In the genomic region with DNA sequence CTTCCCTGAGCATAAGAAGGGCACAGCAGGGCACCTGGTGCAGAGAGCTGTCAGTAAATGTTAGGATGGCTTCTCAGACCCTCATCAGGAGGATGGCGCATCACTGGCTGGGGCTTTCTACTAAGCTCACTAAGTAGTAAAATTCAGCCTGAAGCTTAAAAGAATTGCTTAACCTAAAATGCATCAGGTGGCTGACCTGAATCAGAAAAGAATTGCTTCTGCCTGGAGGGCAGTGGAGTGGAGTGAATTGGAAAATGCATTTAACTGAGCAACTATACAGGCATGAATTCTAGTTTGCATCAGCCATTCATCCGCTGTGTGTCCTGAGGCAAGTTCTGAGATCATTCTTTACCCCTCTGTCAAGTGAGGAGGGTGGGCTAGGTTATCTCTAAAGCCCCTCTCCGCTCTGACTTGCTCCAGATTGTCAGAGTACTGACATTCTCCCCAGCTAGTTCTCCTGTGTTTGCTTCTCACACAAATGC, we compare ENCODE assay signal across 16 cellular contexts.
DNase-seq lines count a peak whose midpoint lies in the region; ATAC-seq and TF ChIP-seq lines count a peak whose summit lies in the region.
"Had no signal": no experiment of that assay in that cellular context is flagged by ENCODE, and none has a peak within 500 bp of the region (broad histone marks: within the 10 kb centered on the region; RNA-seq: fewer than 3 reads in every experiment).

No MANE protein-coding gene starts in this region.

- no peak overlapping the region for H2AFZ ChIP-seq in neuronal stem cell (ENCODE audit: low read length)

- H3K4me3 ChIP-seq in HEK293 (ENCODE audit: low read depth, low read length) (no peak overlapping the region), neuronal stem cell (ENCODE audit: low read length in 2 of 2) (no peak overlapping the region)
- H3K4me3 ChIP-seq: A549; BLaER1 treated with 17β-estradiol and CSF1 and Interleukin-3, amounts not matched to agents 10 nM and 100 nM had no signal

- no peak overlapping the region for H4K91ac ChIP-seq in neuronal stem cell (ENCODE audit: low read depth, low read length, poor library complexity)

- POLR2A ChIA-PET in HEK293 (lab: Yijun Ruan, JAX), result no interaction called here

- H2BK12ac ChIP-seq in neuronal stem cell (ENCODE audit: low read length), result no peak overlapping the region

- no peak overlapping the region for H3K9ac ChIP-seq in neuronal stem cell (ENCODE audit: low read depth, low read length, poor library complexity)
- H3K9ac ChIP-seq: BLaER1 treated with 17β-estradiol and CSF1 and Interleukin-3, amounts not matched to agents 10 nM and 100 nM had no signal

- CTCF ChIA-PET in HEK293 (lab: Yijun Ruan, JAX), result interaction anchor here (1.5 kb wide), 1 partner anchor 185 kb away, joined by 4 read pairs; no protein-coding TSS in a partner anchor

- H3K4ac ChIP-seq in neuronal stem cell (ENCODE audit: low read length), result no peak overlapping the region

- H2AK5ac ChIP-seq in neuronal stem cell (ENCODE audit: low read depth, low read length), result no peak overlapping the region

- H3K27ac ChIP-seq in HEK293 (ENCODE audit: extremely low read depth, low read depth, low read length) (no peak overlapping the region), neuronal stem cell (replicated peaks; ENCODE audit: low read length) (no peak overlapping the region)
- H3K27ac ChIP-seq: 22Rv1; A549; BLaER1 treated with 17β-estradiol and CSF1 and Interleukin-3, amounts not matched to agents 10 nM and 100 nM; C4-2B had no signal

- H3K36me3 ChIP-seq in HEK293 (ENCODE audit: control insufficient read depth in 2 of 2, insufficient read depth in 1 of 2, low read length in 2 of 2) (peaks cover 0 to 25% of the 10 kb centered on the region in 2 experiments; a peak in 1 of 3 replicates), neuronal stem cell (replicated peaks in 1 of 2; ENCODE audit: control insufficient read depth in 2 of 2, insufficient read depth in 2 of 2, low read length in 2 of 2) (peaks cover 2 to 6% of the 10 kb centered on the region in 2 donors)

- intact Hi-C loops in posterior vena cava (cut with DNase I), result no loop called here

- peak overlapping the region; percentile 56 for H4K8ac ChIP-seq in neuronal stem cell (ENCODE audit: low read depth, low read length)

- H3K23ac ChIP-seq in neuronal stem cell (ENCODE audit: low read depth, low read length, poor library complexity), result no peak overlapping the region

- no peaks in the 10 kb centered on the region for H3K27me3 ChIP-seq in neuronal stem cell (ENCODE audit: control insufficient read depth in 3 of 3, insufficient read depth in 3 of 3, low read depth in 1 of 3, low read length in 3 of 3)

- H3K18ac ChIP-seq in neuronal stem cell (ENCODE audit: low read length), result no peak overlapping the region

- no CpG with 5 or more reads among the region's 3 CpGs for WGBS in neuronal stem cell (ENCODE audit: extremely low coverage in 2 of 2, insufficient read length in 2 of 2, insufficient replicate concordance in 1 of 2), 2 donors

- TF ChIP-seq CTCF in HEK293 (tag by site-specific recombination; IDR thresholded peaks at IDR 0.05), result no peak

- no peak for ATAC-seq in activated CD4-positive, CD25-positive, alpha-beta regulatory T cell treated with anti-CD3 and anti-CD28 coated beads, Interleukin-2, amount 50 U/mL, for 24 hours
- ATAC-seq: A549; CD8-positive, alpha-beta T cell had no signal

- DNase-seq in neuronal stem cell (ENCODE audit: low spot score), result no peak
- peak; percentile 36 for DNase-seq in posterior vena cava (ENCODE audit: low spot score)
- DNase-seq in NCI-H2081 treated with DMSO at 0.1 percent for 48 hours (lab: John Stamatoyannopoulos, UW), result no peak
- DNase-seq: AML-193; Caco-2; Calu3; CD4-positive, alpha-beta T cell; CD8-positive, alpha-beta T cell; DMS79 treated with DMSO at 0.1 percent for 48 hours; GF-D8 had no signal

- H2BK15ac ChIP-seq in neuronal stem cell (ENCODE audit: low read length), result no peak overlapping the region

- H3K9me3 ChIP-seq in HEK293 (ENCODE audit: control insufficient read depth, insufficient read depth, low read depth, low read length) (no peaks in the 10 kb centered on the region), neuronal stem cell (replicated peaks in 1 of 2; ENCODE audit: control insufficient read depth in 2 of 2, insufficient read depth in 1 of 2, low read depth in 1 of 2, low read length in 2 of 2) (no peaks in the 10 kb centered on the region)
- H3K9me3 ChIP-seq: A549; BLaER1 treated with 17β-estradiol and CSF1 and Interleukin-3, amounts not matched to agents 10 nM and 100 nM; Caco-2 had no signal

- H3K4me1 ChIP-seq in HEK293 (ENCODE audit: control insufficient read depth, insufficient read depth, low read length) (no peaks in the 10 kb centered on the region), neuronal stem cell (ENCODE audit: control insufficient read depth in 2 of 2, insufficient read depth in 1 of 2, low read depth in 1 of 2, low read length in 2 of 2) (peaks cover 0 to 15% of the 10 kb centered on the region in 2 donors)
- H3K4me1 ChIP-seq: A549 had no signal

- H3K4me2 ChIP-seq in neuronal stem cell (ENCODE audit: insufficient read depth, low read length, poor library complexity, severe bottlenecking), result no peak overlapping the region
- H3K4me2 ChIP-seq: A549 had no signal

- H2BK120ac ChIP-seq in neuronal stem cell (ENCODE audit: low read depth, low read length), result no peak overlapping the region

- no peaks in the 10 kb centered on the region for H3K79me1 ChIP-seq in neuronal stem cell (ENCODE audit: low read depth, low read length)

- H2BK5ac ChIP-seq in neuronal stem cell (ENCODE audit: low read length), result no peak overlapping the region

- H3K14ac ChIP-seq in neuronal stem cell (ENCODE audit: low read length), result no peak overlapping the region

TF ChIP-seq in HEK293, 187 proteins besides CTCF, POLR2A, EP300 and RAD21:
- TF ChIP-seq ZNF664 (tag by site-specific recombination; IDR thresholded peaks at IDR 0.05) (peak; percentile 90), ZNF248 (tag by site-specific recombination; IDR thresholded peaks at IDR 0.05) (no peak)
